12 cellular contexts compared by ENCODE assay signal in genomic region chr17:385836-386144, GRCh38. TPM values are rescaled to one million over a fixed set of nuclear protein-coding genes. Genes with fewer than 3 reads are reported as not detected.
DNase-seq lines count a peak whose midpoint lies in the region; ATAC-seq and TF ChIP-seq lines count a peak whose summit lies in the region.
"Had no signal": no experiment of that assay in that cellular context is flagged by ENCODE, and none has a peak within 500 bp of the region (broad histone marks: within the 10 kb centered on the region; RNA-seq: fewer than 3 reads in every experiment).

No MANE protein-coding gene starts in this region.

- peaks cover 24 to 47% (median 36%) of the 10 kb centered on the region in 11 experiments for H3K27me3 ChIP-seq in BLaER1 treated with 17β-estradiol and CSF1 and Interleukin-3, amounts not matched to agents 10 nM and 100 nM
- H3K27me3 ChIP-seq in osteoblast (ENCODE audit: insufficient read depth, low read length) = peaks cover 8% of the 10 kb centered on the region

- H3K4me3 Mint-ChIP-seq in MCF 10A (ENCODE audit: unreplicated experiment) (peak overlapping the region; percentile 64), type B pancreatic cell (no peak overlapping the region)

- H3K9me3 Mint-ChIP-seq in MCF 10A (ENCODE audit: unreplicated experiment) (no peaks in the 10 kb centered on the region), type B pancreatic cell (no peaks in the 10 kb centered on the region)
- H3K9me3 Mint-ChIP-seq: activated naive CD4-positive, alpha-beta T cell treated with anti-CD3 and anti-CD28 coated beads, Interleukin-2, amount 50 U/mL, for 72 hours; nephron; T-cell had no signal

- H3K27me3 Mint-ChIP-seq in MCF 10A (ENCODE audit: insufficient read depth, unreplicated experiment) (peaks cover 12% of the 10 kb centered on the region), type B pancreatic cell (peaks cover 25% of the 10 kb centered on the region)

- no peaks in the 10 kb centered on the region for H3K36me3 ChIP-seq in BLaER1 treated with 17β-estradiol and CSF1 and Interleukin-3, amounts not matched to agents 10 nM and 100 nM
- H3K36me3 ChIP-seq in osteoblast (ENCODE audit: insufficient read depth, low read length) = no peaks in the 10 kb centered on the region

- H3K4me2 ChIP-seq in BLaER1 treated with 17β-estradiol and CSF1 and Interleukin-3, amounts not matched to agents 10 nM and 100 nM = peak overlapping the region; percentile 78 to 100 (median 94); a peak in 18 of 22 replicates
- H3K4me2 ChIP-seq in osteoblast (ENCODE audit: insufficient read depth, low read length) = no peak overlapping the region

- peak overlapping the region; percentile 51 to 73 (median 60) for H3K4me3 ChIP-seq in BLaER1 treated with 17β-estradiol and CSF1 and Interleukin-3, amounts not matched to agents 10 nM and 100 nM
- peak overlapping the region; percentile 47 for H3K4me3 ChIP-seq in osteoblast (ENCODE audit: insufficient read depth, low read length)

- DNase-seq in MCF 10A (ENCODE audit: unreplicated experiment) (no peak), osteoblast (ENCODE audit: insufficient read length, low spot score, missing footprints) (no peak), NCI-H1092 treated with DMSO at 0.1 percent for 48 hours (lab: John Stamatoyannopoulos, UW) (no peak), type B pancreatic cell (ENCODE audit: extremely low spot score, unreplicated experiment) (no peak), NCI-H2107 treated with DMSO at 0.1 percent for 48 hours (lab: John Stamatoyannopoulos, UW; ENCODE audit: unreplicated experiment) (no peak)
- DNase-seq: NCI-H1048 had no signal

- no TSS peak for BruUV-seq in MCF 10A (replicated peaks; lab: Mats Ljungman, UMichigan)

- peak; percentile 28 for ATAC-seq in HG03045 (IDR thresholded peaks at IDR 0.05; ENCODE audit: unreplicated experiment)
- no peak for ATAC-seq in HG03159 (IDR thresholded peaks at IDR 0.05; ENCODE audit: unreplicated experiment)

- H3K36me3 Mint-ChIP-seq in MCF 10A (ENCODE audit: insufficient read depth, unreplicated experiment) = peaks cover 6% of the 10 kb centered on the region
- H3K36me3 Mint-ChIP-seq in type B pancreatic cell = no peaks in the 10 kb centered on the region
- H3K36me3 Mint-ChIP-seq: T-cell had no signal

- intact Hi-C loops in MCF 10A (cut with micrococcal nuclease) = loop anchor here (2.0 kb wide), 1 partner anchor 243 kb away; no protein-coding TSS in a partner anchor

- no peak overlapping the region for H2AFZ ChIP-seq in osteoblast (ENCODE audit: low read length)

- H3K9ac ChIP-seq in BLaER1 treated with 17β-estradiol and CSF1 and Interleukin-3, amounts not matched to agents 10 nM and 100 nM = peak overlapping the region; percentile 57 to 83 (median 75); a peak in 20 of 22 replicates

- CTCF ChIA-PET in MCF 10A (lab: Yijun Ruan, JAX) = interaction anchor here (0.6 to 2.0 kb wide), 7 partner anchors 9 to 241 kb away, joined by 3 to 15 read pairs (median 5); no protein-coding TSS in a partner anchor

- H3K27ac ChIP-seq in BLaER1 treated with 17β-estradiol and CSF1 and Interleukin-3, amounts not matched to agents 10 nM and 100 nM = peak overlapping the region in 8 of 11 experiments; percentile 37 to 71 (median 60); a peak in 11 of 22 replicates
- no peak overlapping the region for H3K27ac ChIP-seq in osteoblast (ENCODE audit: low read depth, low read length)

- H3K4me1 Mint-ChIP-seq in MCF 10A (ENCODE audit: insufficient read depth, unreplicated experiment) (no peaks in the 10 kb centered on the region), type B pancreatic cell (ENCODE audit: unreplicated experiment) (peaks cover 41% of the 10 kb centered on the region)

- POLR2A ChIA-PET in MCF 10A (lab: Yijun Ruan, JAX) = no interaction called here

- TF ChIP-seq CTCF in MCF 10A (IDR thresholded peaks at IDR 0.05; ENCODE audit: unreplicated experiment) (no peak), osteoblast (IDR thresholded peaks at IDR 0.05; ENCODE audit: extremely low read depth, low read depth, low read length) (no peak), type B pancreatic cell (conservative IDR thresholded peaks at IDR 0.05) (no peak)

- H3K9me3 ChIP-seq in BLaER1 treated with 17β-estradiol and CSF1 and Interleukin-3, amounts not matched to agents 10 nM and 100 nM (replicated peaks in 1 of 11) = no peaks in the 10 kb centered on the region
- H3K9me3 ChIP-seq in osteoblast (ENCODE audit: low read depth, low read length) = no peaks in the 10 kb centered on the region

- peaks cover 6 to 46% (median 37%) of the 10 kb centered on the region in 10 experiments for H3K4me1 ChIP-seq in BLaER1 treated with 17β-estradiol and CSF1 and Interleukin-3, amounts not matched to agents 10 nM and 100 nM
- no peaks in the 10 kb centered on the region for H3K4me1 ChIP-seq in osteoblast (ENCODE audit: insufficient read depth, low read length)

- no peaks in the 10 kb centered on the region for H3K79me2 ChIP-seq in osteoblast (ENCODE audit: insufficient read depth, low read length)

- H3K27ac Mint-ChIP-seq in MCF 10A (ENCODE audit: low read depth, unreplicated experiment) (no peak overlapping the region), type B pancreatic cell (no peak overlapping the region)
- H3K27ac Mint-ChIP-seq: T-cell had no signal

- peaks cover 0 to 23% (median 6%) of the 10 kb centered on the region in 11 experiments; a peak in 11 of 22 replicates for H4K20me1 ChIP-seq in BLaER1 treated with 17β-estradiol and CSF1 and Interleukin-3, amounts not matched to agents 10 nM and 100 nM
- H4K20me1 ChIP-seq in osteoblast (ENCODE audit: insufficient read depth, low read length) = no peaks in the 10 kb centered on the region

RNA-seq across cellular contexts. Expression of gene RPH3AL, which starts 33.2 kb away (rescaled TPM):
- total RNA-seq in MCF 10A (2022) (0.89 and 1.6 TPM in 2 replicates), osteoblast (2.9 and 3.2 TPM in 2 replicates), type B pancreatic cell (ENCODE audit: low replicate concordance) (13.5 and 14.9 TPM in 2 replicates)

RNA-seq across cellular contexts. Expression of gene RFLNB, which starts 59.9 kb away (rescaled TPM):
- total RNA-seq in MCF 10A (2022) = 0.19 and 0.42 TPM in 2 replicates
- total RNA-seq in osteoblast = 19.5 and 24.2 TPM in 2 replicates
- total RNA-seq in type B pancreatic cell (ENCODE audit: low replicate concordance) = 6.0 and 22.0 TPM in 2 replicates
